Comparison of ENCODE assay signal across 13 cellular contexts in genomic region chr5:107980923-107981748, GRCh38.
"Had no signal": no experiment of that assay in that cellular context is flagged by ENCODE, and none has a peak within 500 bp of the region (broad histone marks: within the 10 kb centered on the region; RNA-seq: fewer than 3 reads in every experiment).

No MANE protein-coding gene starts in this region.

- H3K4me3 ChIP-seq: breast epithelium, tibial nerve, vagina had no signal

- H3K9me3 ChIP-seq: breast epithelium, tibial nerve, vagina had no signal

- H3K36me3 ChIP-seq: breast epithelium, tibial nerve, vagina had no signal

- DNase-seq: activated CD4-positive, alpha-beta T cell treated with anti-CD3 and anti-CD28 coated beads, Interleukin-2, amount 50 U/mL, for 4 hours; activated CD4-positive, CD25-positive, alpha-beta regulatory T cell; dorsolateral prefrontal cortex; foreskin melanocyte; head of caudate nucleus; stimulated activated CD4-positive, alpha-beta T cell treated with anti-CD3 and anti-CD28 coated beads, Interleukin-4, amount 100 ng/mL, for 1 hour had no signal

- ATAC-seq: activated naive CD4-positive, alpha-beta T cell treated with anti-CD3 and anti-CD28 coated beads, Interleukin-2, amount 50 U/mL, for 72 hours; esophagus mucosa; left lobe of liver; SK-N-SH treated with all-trans-retinoic acid at 6 μM for 48 hours had no signal

- H3K4me1 ChIP-seq: breast epithelium, vagina had no signal

- H3K27ac ChIP-seq: breast epithelium, dorsolateral prefrontal cortex, tibial nerve, vagina had no signal

- H3K27ac Mint-ChIP-seq: activated naive CD4-positive, alpha-beta T cell treated with anti-CD3 and anti-CD28 coated beads, Interleukin-2, amount 50 U/mL, for 72 hours had no signal

- H3K27me3 ChIP-seq: breast epithelium, dorsolateral prefrontal cortex, tibial nerve, vagina had no signal

- H3K9me3 Mint-ChIP-seq: activated naive CD4-positive, alpha-beta T cell treated with anti-CD3 and anti-CD28 coated beads, Interleukin-2, amount 50 U/mL, for 72 hours had no signal

- H3K36me3 Mint-ChIP-seq: activated naive CD4-positive, alpha-beta T cell treated with anti-CD3 and anti-CD28 coated beads, Interleukin-2, amount 50 U/mL, for 72 hours had no signal
